ENCODE assay signal across 17 cellular contexts in the genomic region with DNA sequence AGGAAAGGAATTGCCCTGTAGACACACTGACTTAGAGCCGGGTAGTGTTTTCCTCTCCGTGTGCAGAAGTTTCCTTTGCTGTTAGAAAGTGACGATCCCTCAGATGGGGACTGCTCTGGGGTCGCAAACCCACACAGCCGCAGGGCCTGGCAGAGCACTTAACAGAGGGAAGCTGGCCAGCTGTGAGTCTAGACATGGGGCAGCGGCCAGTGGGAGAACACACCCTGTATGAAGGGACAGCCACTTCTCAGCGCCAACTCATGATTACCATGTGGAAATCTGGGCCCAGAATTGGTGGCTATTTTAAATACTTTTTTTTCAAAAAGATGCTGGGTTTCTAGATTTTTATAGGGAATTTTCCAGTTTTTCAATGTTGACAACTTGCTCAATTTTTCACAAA. TPM values are rescaled to one million over a fixed set of nuclear protein-coding genes. Genes with fewer than 3 reads are reported as not detected.
DNase-seq lines count a peak whose midpoint lies in the region; TF ChIP-seq lines count a peak whose summit lies in the region.
"Had no signal": no experiment of that assay in that cellular context is flagged by ENCODE, and none has a peak within 500 bp of the region (broad histone marks: within the 10 kb centered on the region; RNA-seq: fewer than 3 reads in every experiment).

No MANE protein-coding gene starts in this region.

- no peaks in the 10 kb centered on the region for H4K20me1 ChIP-seq in neural progenitor cell (ENCODE audit: low read depth)

- no peak overlapping the region for H3K4me3 ChIP-seq in fibroblast of the aortic adventitia (ENCODE audit: low read depth, low read length)
- no peak overlapping the region for H3K4me3 ChIP-seq in neural progenitor cell
- no peak overlapping the region for H3K4me3 ChIP-seq in ovary

- H3K27ac ChIP-seq in neural progenitor cell (no peak overlapping the region), ovary (no peak overlapping the region)
- H3K27ac ChIP-seq: HL-60, KMS-11 had no signal

- no peak for TF ChIP-seq CTCF in fibroblast of the aortic adventitia (IDR thresholded peaks at IDR 0.05; ENCODE audit: insufficient read depth, low read length)
- TF ChIP-seq CTCF in neural progenitor cell (IDR thresholded peaks at IDR 0.05) = no peak
- TF ChIP-seq CTCF in type B pancreatic cell (conservative IDR thresholded peaks at IDR 0.05) = no peak
- no peak for TF ChIP-seq CTCF in ovary (IDR thresholded peaks at IDR 0.05)

- H3K4me2 ChIP-seq in neural progenitor cell = no peak overlapping the region
- H3K4me2 ChIP-seq: KMS-11 had no signal

- H3K27me3 Mint-ChIP-seq in activated CD4-positive, alpha-beta T cell treated with anti-CD3 and anti-CD28 coated beads, Interleukin-2, amount 10 ng/mL, durations not matched to agents 7 days and 5 days = no peaks in the 10 kb centered on the region
- H3K27me3 Mint-ChIP-seq in neural progenitor cell (ENCODE audit: insufficient read depth, low read depth) (peaks cover 2% of the 10 kb centered on the region), type B pancreatic cell (no peaks in the 10 kb centered on the region)
- H3K27me3 Mint-ChIP-seq: activated naive CD8-positive, alpha-beta T cell treated with anti-CD3 and anti-CD28 coated beads, Interleukin-2, amount 10 ng/mL, durations not matched to agents 7 days and 5 days had no signal

- H2AFZ ChIP-seq in neural progenitor cell (replicated peaks) = no peak overlapping the region

- H3K36me3 Mint-ChIP-seq in activated CD4-positive, alpha-beta T cell treated with anti-CD3 and anti-CD28 coated beads, Interleukin-2, amount 10 ng/mL, durations not matched to agents 7 days and 5 days (ENCODE audit: low read depth) = peaks cover 47% of the 10 kb centered on the region
- H3K36me3 Mint-ChIP-seq in neural progenitor cell (peaks cover 3% of the 10 kb centered on the region), type B pancreatic cell (peaks cover 19% of the 10 kb centered on the region)

- DNase-seq in activated CD4-positive, alpha-beta T cell treated with anti-CD3 and anti-CD28 coated beads, Interleukin-2, amount 10 ng/mL, durations not matched to agents 7 days and 5 days = no peak
- DNase-seq in activated CD4-positive, alpha-beta T cell treated with anti-CD3 and anti-CD28 coated beads for 4 hours = no peak
- DNase-seq in fibroblast of the aortic adventitia (ENCODE audit: low read depth) (peak; percentile 13), neural progenitor cell (ENCODE audit: low spot score) (no peak), type B pancreatic cell (ENCODE audit: extremely low spot score, unreplicated experiment) (no peak), ovary (no peak), COR-L47 (lab: John Stamatoyannopoulos, UW) (no peak)
- DNase-seq in activated CD8-positive, alpha-beta memory T cell treated with anti-CD3 and anti-CD28 coated beads, Interleukin-2, amount 50 U/mL, for 4 hours = no peak
- DNase-seq: 8988T; activated CD4-positive, alpha-beta T cell treated with anti-CD3 and anti-CD28 coated beads for 1 hour; activated naive CD8-positive, alpha-beta T cell treated with anti-CD3 and anti-CD28 coated beads, Interleukin-2, amount 10 ng/mL, durations not matched to agents 7 days and 5 days; DMS53; NCI-H1417; NCI-H345; NK-92 treated with Interleukin-12 subunit alpha and Interleukin-12 subunit beta, amount 100 ng/mL, for 24 hours had no signal

- H3F3A ChIP-seq in neural progenitor cell (ENCODE audit: low read depth) = peaks cover 7% of the 10 kb centered on the region

- no peak for TF ChIP-seq EP300 in ovary (IDR thresholded peaks at IDR 0.05)

- no peaks in the 10 kb centered on the region for H3K9me3 Mint-ChIP-seq in activated CD4-positive, alpha-beta T cell treated with anti-CD3 and anti-CD28 coated beads, Interleukin-2, amount 10 ng/mL, durations not matched to agents 7 days and 5 days
- H3K9me3 Mint-ChIP-seq in neural progenitor cell = no peaks in the 10 kb centered on the region
- H3K9me3 Mint-ChIP-seq in type B pancreatic cell = no peaks in the 10 kb centered on the region
- H3K9me3 Mint-ChIP-seq: activated naive CD8-positive, alpha-beta T cell treated with anti-CD3 and anti-CD28 coated beads, Interleukin-2, amount 10 ng/mL, durations not matched to agents 7 days and 5 days had no signal

- POLR2A ChIA-PET in activated CD4-positive, alpha-beta T cell treated with anti-CD3 and anti-CD28 coated beads, Interleukin-2, amount 10 ng/mL, durations not matched to agents 7 days and 5 days (lab: Charles Lee) = interaction anchor here (0.6 kb wide), 1 partner anchor 84 kb away, joined by 3 read pairs; the partner anchor contains the start of gene RNF114

- H3K4me1 ChIP-seq in neural progenitor cell = no peaks in the 10 kb centered on the region
- H3K4me1 ChIP-seq in ovary (ENCODE audit: insufficient read depth) = no peaks in the 10 kb centered on the region

- no peak for TF ChIP-seq POLR2A in ovary (IDR thresholded peaks at IDR 0.05)

- H3K79me2 ChIP-seq in neural progenitor cell (ENCODE audit: low read depth) = no peaks in the 10 kb centered on the region

- H3K9me3 ChIP-seq in neural progenitor cell (ENCODE audit: low read depth) = no peaks in the 10 kb centered on the region
- no peaks in the 10 kb centered on the region for H3K9me3 ChIP-seq in ovary

- CTCF ChIA-PET in activated CD4-positive, alpha-beta T cell treated with anti-CD3 and anti-CD28 coated beads, Interleukin-2, amount 10 ng/mL, durations not matched to agents 7 days and 5 days (lab: Charles Lee) = interaction anchor here (1.6 kb wide), 1 partner anchor 62 kb away, joined by 3 read pairs; no protein-coding TSS in a partner anchor

- no peak overlapping the region for H3K9ac ChIP-seq in neural progenitor cell
- H3K9ac ChIP-seq: KMS-11 had no signal

- H3K27me3 ChIP-seq in neural progenitor cell (no peaks in the 10 kb centered on the region), ovary (no peaks in the 10 kb centered on the region)

- H3K4me1 Mint-ChIP-seq in activated CD4-positive, alpha-beta T cell treated with anti-CD3 and anti-CD28 coated beads, Interleukin-2, amount 10 ng/mL, durations not matched to agents 7 days and 5 days = peaks cover 34% of the 10 kb centered on the region
- H3K4me1 Mint-ChIP-seq in neural progenitor cell (peaks cover 42% of the 10 kb centered on the region), type B pancreatic cell (ENCODE audit: unreplicated experiment) (peaks cover 32% of the 10 kb centered on the region)

- peak overlapping the region; percentile 85 for H3K27ac Mint-ChIP-seq in activated CD4-positive, alpha-beta T cell treated with anti-CD3 and anti-CD28 coated beads, Interleukin-2, amount 10 ng/mL, durations not matched to agents 7 days and 5 days
- H3K27ac Mint-ChIP-seq in neural progenitor cell = peak overlapping the region; percentile 46
- H3K27ac Mint-ChIP-seq in type B pancreatic cell = peak overlapping the region; percentile 21
- H3K27ac Mint-ChIP-seq: activated naive CD8-positive, alpha-beta T cell treated with anti-CD3 and anti-CD28 coated beads, Interleukin-2, amount 10 ng/mL, durations not matched to agents 7 days and 5 days had no signal

- no peaks in the 10 kb centered on the region for H3K36me3 ChIP-seq in neural progenitor cell
- no peaks in the 10 kb centered on the region for H3K36me3 ChIP-seq in ovary

- no peak overlapping the region for H3K4me3 Mint-ChIP-seq in activated CD4-positive, alpha-beta T cell treated with anti-CD3 and anti-CD28 coated beads, Interleukin-2, amount 10 ng/mL, durations not matched to agents 7 days and 5 days
- H3K4me3 Mint-ChIP-seq in neural progenitor cell (no peak overlapping the region), type B pancreatic cell (no peak overlapping the region)
- H3K4me3 Mint-ChIP-seq: activated naive CD8-positive, alpha-beta T cell treated with anti-CD3 and anti-CD28 coated beads, Interleukin-2, amount 10 ng/mL, durations not matched to agents 7 days and 5 days had no signal

- intact Hi-C loops in ovary (cut with DNase I) = loop anchor here in 1 of 4 donors (10.0 kb wide), 1 partner anchor 517 kb away; no protein-coding TSS in a partner anchor

- WGBS in ovary, 3 donors = 49 to 64% (median 60%) methylated on average over 7 of the region's 7 CpGs

RNA-seq across cellular contexts. Expression of gene SLC9A8, which starts 39.4 kb away (rescaled TPM):
- 10 to 100 TPM; 21.4 to 23.1 TPM for total RNA-seq in activated CD4-positive, alpha-beta T cell treated with anti-CD3 and anti-CD28 coated beads, Interleukin-2, amount 10 ng/mL, durations not matched to agents 7 days and 5 days
- total RNA-seq in fibroblast of the aortic adventitia (ENCODE audit: low replicate concordance) = 2.9 and 10.5 TPM in 2 replicates
- total RNA-seq in neural progenitor cell (ENCODE audit: low replicate concordance) = 4.1 and 6.3 TPM in 2 replicates
- total RNA-seq in type B pancreatic cell (ENCODE audit: low replicate concordance) = 8.6 and 9.4 TPM in 2 replicates
- total RNA-seq in ovary = 10 to 100 TPM in 1 of 7 donors, 1 to 10 TPM in 6; 3.9 to 11.4 (median 7.8) TPM
- 1 to 10 TPM; 5.4 to 5.7 TPM for polyA plus RNA-seq in ovary

Comparison
In these comparisons a context has a peak if more than half of its experiments do, and no peak if none do; other contexts are left out.
1. H3K27ac Mint-ChIP-seq: peak in every context shown above with its lines; median percentile 85 in activated CD4-positive, alpha-beta T cell treated with anti-CD3 and anti-CD28 coated beads, Interleukin-2, amount 10 ng/mL, durations not matched to agents 7 days and 5 days; 46 in neural progenitor cell; 21 in type B pancreatic cell.